Comparison of ENCODE assay signal across 23 cellular contexts in genomic region chr7:18906901-18907300, GRCh38.
DNase-seq lines count a peak whose midpoint lies in the region; ATAC-seq and TF ChIP-seq lines count a peak whose summit lies in the region.
"Had no signal": no experiment of that assay in that cellular context is flagged by ENCODE, and none has a peak within 500 bp of the region (broad histone marks: within the 10 kb centered on the region; RNA-seq: fewer than 3 reads in every experiment).

No MANE protein-coding gene starts in this region.

- H3K27ac ChIP-seq in mammary epithelial cell (ENCODE audit: insufficient read depth, low read depth, low read length) (no peak overlapping the region), mesendoderm (ENCODE audit: low read depth, low read length) (no peak overlapping the region)
- H3K27ac ChIP-seq: ascending aorta had no signal

- H3K36me3 ChIP-seq in mammary epithelial cell (ENCODE audit: insufficient read depth, low read length) (no peaks in the 10 kb centered on the region), mesendoderm (ENCODE audit: control insufficient read depth, insufficient read depth, low read length) (no peaks in the 10 kb centered on the region)
- H3K36me3 ChIP-seq: ascending aorta had no signal

- no peaks in the 10 kb centered on the region for H3K79me1 ChIP-seq in mesendoderm (ENCODE audit: low read length)

- no peak overlapping the region for H2BK120ac ChIP-seq in mesendoderm (ENCODE audit: low read depth, low read length)

- no peaks in the 10 kb centered on the region for H3K36me3 Mint-ChIP-seq in Calu3 (ENCODE audit: insufficient read depth, unreplicated experiment)
- H3K36me3 Mint-ChIP-seq in activated CD8-positive, alpha-beta T cell treated with anti-CD3 and anti-CD28 coated beads for 36 hours (ENCODE audit: low read depth), result no peaks in the 10 kb centered on the region
- H3K36me3 Mint-ChIP-seq: activated naive CD8-positive, alpha-beta T cell; CD4-positive, CD25-positive, alpha-beta regulatory T cell; naive thymus-derived CD4-positive, alpha-beta T cell had no signal

- H2BK15ac ChIP-seq in mesendoderm (replicated peaks; ENCODE audit: low read depth), result no peak overlapping the region

- BruUV-seq in Calu3 (replicated peaks; lab: Mats Ljungman, UMichigan) (no TSS peak), mammary epithelial cell (replicated peaks; lab: Mats Ljungman, UMichigan) (no TSS peak)

- H3K27me3 ChIP-seq in mammary epithelial cell (ENCODE audit: insufficient read depth, low read length), result no peaks in the 10 kb centered on the region
- no peaks in the 10 kb centered on the region for H3K27me3 ChIP-seq in mesendoderm (ENCODE audit: insufficient read depth, low read length, poor library complexity)
- H3K27me3 ChIP-seq: ascending aorta had no signal

- H2AFZ ChIP-seq in mammary epithelial cell (ENCODE audit: low read depth, low read length), result no peak overlapping the region

- H3K4me1 Mint-ChIP-seq in Calu3 (ENCODE audit: low read depth, unreplicated experiment), result no peaks in the 10 kb centered on the region
- no peaks in the 10 kb centered on the region for H3K4me1 Mint-ChIP-seq in activated CD8-positive, alpha-beta T cell treated with anti-CD3 and anti-CD28 coated beads for 36 hours (ENCODE audit: low read depth)
- H3K4me1 Mint-ChIP-seq: CD4-positive, CD25-positive, alpha-beta regulatory T cell; naive thymus-derived CD4-positive, alpha-beta T cell had no signal

- H3K4me2 ChIP-seq in mammary epithelial cell (ENCODE audit: insufficient read depth, low read depth, low read length) (no peak overlapping the region), mesendoderm (ENCODE audit: low read length) (no peak overlapping the region)
- H3K4me2 ChIP-seq: smooth muscle cell had no signal

- H3K4me3 ChIP-seq in HFF-Myc (replicated peaks; ENCODE audit: low read depth, low read length) (no peak overlapping the region), mammary epithelial cell (replicated peaks in 1 of 3; ENCODE audit: insufficient read depth in 1 of 3, low read depth in 2 of 3, low read length in 3 of 3) (no peak overlapping the region), mesendoderm (ENCODE audit: low read length) (no peak overlapping the region)
- H3K4me3 ChIP-seq: ascending aorta, smooth muscle cell had no signal

- peaks cover 4% of the 10 kb centered on the region for H3K9me3 Mint-ChIP-seq in Calu3 (ENCODE audit: low read depth, unreplicated experiment)
- H3K9me3 Mint-ChIP-seq in activated CD8-positive, alpha-beta T cell treated with anti-CD3 and anti-CD28 coated beads for 36 hours, result peaks cover 7% of the 10 kb centered on the region

- H3K9me3 ChIP-seq in mammary epithelial cell (replicated peaks; ENCODE audit: insufficient read depth, low read length), result no peaks in the 10 kb centered on the region
- H3K9me3 ChIP-seq: ascending aorta had no signal

- in situ Hi-C loops in mammary epithelial cell (cut with MboI; ENCODE audit: low sequenced_read_pairs in 2 of 2), result no loop called here

- H3K79me2 ChIP-seq in mammary epithelial cell (ENCODE audit: insufficient read depth, low read length) (no peaks in the 10 kb centered on the region), mesendoderm (ENCODE audit: control insufficient read depth, insufficient read depth, low read length) (no peaks in the 10 kb centered on the region)

- H4K5ac ChIP-seq in mesendoderm (ENCODE audit: low read length), result no peak overlapping the region

- H4K20me1 ChIP-seq in mammary epithelial cell (ENCODE audit: insufficient read depth, low read length), result no peaks in the 10 kb centered on the region

- ATAC-seq in HG03045 (IDR thresholded peaks at IDR 0.05; ENCODE audit: unreplicated experiment), result no peak
- ATAC-seq in activated CD8-positive, alpha-beta T cell treated with anti-CD3 and anti-CD28 coated beads for 36 hours, result no peak
- ATAC-seq: left lobe of liver; naive thymus-derived CD4-positive, alpha-beta T cell had no signal

- intact Hi-C loops in Calu3 (cut with micrococcal nuclease; ENCODE audit: unreplicated experiment) (no loop called here), mammary epithelial cell (cut with micrococcal nuclease) (no loop called here)
- intact Hi-C loops in activated CD8-positive, alpha-beta T cell treated with anti-CD3 and anti-CD28 coated beads for 36 hours (cut with micrococcal nuclease), result no loop called here

- CTCF ChIA-PET in Calu3 (lab: Charles Lee), result interaction anchor here (0.6 to 0.8 kb wide), 2 partner anchors 12 to 931 kb away, joined by 3 to 8 read pairs; no protein-coding TSS in a partner anchor
- CTCF ChIA-PET in mammary epithelial cell (lab: Charles Lee; ENCODE audit: low non-redundant PET), result no interaction called here
- CTCF ChIA-PET in activated CD8-positive, alpha-beta T cell treated with anti-CD3 and anti-CD28 coated beads for 36 hours (lab: Charles Lee), result no interaction called here

- dilution Hi-C loops in mammary epithelial cell (cut with HindIII; ENCODE audit: low sequenced_read_pairs), result no loop called here

- no peak overlapping the region for H3K4ac ChIP-seq in mesendoderm (ENCODE audit: low read depth, low read length)

- TF ChIP-seq CTCF in Calu3 (IDR thresholded peaks at IDR 0.05; ENCODE audit: unreplicated experiment) (peak; percentile 18), HFF-Myc (IDR thresholded peaks at IDR 0.05; ENCODE audit: low read depth, low read length, missing control alignments) (peak; percentile 17), mammary epithelial cell (conservative IDR thresholded peaks at IDR 0.05 in 1 of 2, IDR thresholded peaks at IDR 0.05 in 1 of 2; ENCODE audit: extremely low read depth in 1 of 2, insufficient read depth in 1 of 2, low read depth in 1 of 2, low read length in 2 of 2) (peak; percentile 5 to 24)
- TF ChIP-seq CTCF in activated CD8-positive, alpha-beta T cell treated with anti-CD3 and anti-CD28 coated beads for 36 hours (IDR thresholded peaks at IDR 0.05), result no peak

- H3K18ac ChIP-seq in mesendoderm (ENCODE audit: low read length), result no peak overlapping the region

- H4K8ac ChIP-seq in mesendoderm (ENCODE audit: low read depth, low read length), result no peak overlapping the region

- H2BK5ac ChIP-seq in mesendoderm (ENCODE audit: low read length), result no peak overlapping the region

- WGBS in mammary epithelial cell (ENCODE audit: low coverage, missing lambda C conversion rate), result 44% methylated on average over 2 of the region's 2 CpGs
- no CpG with 5 or more reads among the region's 2 CpGs for WGBS in mesendoderm (ENCODE audit: extremely low coverage, insufficient coverage, low lambda C conversion rate)

- H3K27ac Mint-ChIP-seq in Calu3 (ENCODE audit: unreplicated experiment), result no peak overlapping the region
- H3K27ac Mint-ChIP-seq in activated CD8-positive, alpha-beta T cell treated with anti-CD3 and anti-CD28 coated beads for 36 hours, result no peak overlapping the region
- H3K27ac Mint-ChIP-seq: activated naive CD8-positive, alpha-beta T cell; activated T-helper 2 cell treated with anti-CD3 and anti-CD28 coated beads, Interferon-gamma antibody, Interleukin-2, Interleukin-4, amounts not matched to agents 10 μg/mL and 5 μg/mL and 100 μg/mL, durations not matched to agents 14 hours and 24 hours and 36 hours; CD4-positive, CD25-positive, alpha-beta regulatory T cell; naive thymus-derived CD4-positive, alpha-beta T cell had no signal

- no peak for DNase-seq in Calu3
- DNase-seq in HFF-Myc (ENCODE audit: extremely low read depth, low read depth), result no peak
- no peak for DNase-seq in mammary epithelial cell
- peak; percentile 59 for DNase-seq in mesendoderm
- DNase-seq in GM19238 (ENCODE audit: insufficient read length, low spot score), result no peak
- DNase-seq in activated CD8-positive, alpha-beta T cell treated with anti-CD3 and anti-CD28 coated beads for 36 hours, result no peak
- DNase-seq: activated CD4-positive, alpha-beta T cell treated with anti-CD3 and anti-CD28 coated beads, Interleukin-2, amount 50 U/mL, for 1 hour; CD4-positive, CD25-positive, alpha-beta regulatory T cell; DMS 273 treated with DMSO at 0.1 percent for 48 hours; head of caudate nucleus; Karpas-422; naive thymus-derived CD4-positive, alpha-beta T cell; NCI-H1048; NCI-H187 treated with DMSO at 0.1 percent for 48 hours; NCI-H526; stimulated activated CD4-positive, alpha-beta T cell treated with anti-CD3 and anti-CD28 coated beads, Interleukin-2, amount 100 ng/mL, for 24 hours; substantia nigra had no signal

- POLR2A ChIA-PET in activated CD8-positive, alpha-beta T cell treated with anti-CD3 and anti-CD28 coated beads for 36 hours (lab: Charles Lee), result no interaction called here

- no peak overlapping the region for H2AK5ac ChIP-seq in mesendoderm (ENCODE audit: low read length)

- no peak overlapping the region for H3K23ac ChIP-seq in mesendoderm (ENCODE audit: low read length)

- H3K9ac ChIP-seq in mammary epithelial cell (ENCODE audit: insufficient read depth, low read length), result no peak overlapping the region
- no peak overlapping the region for H3K9ac ChIP-seq in mesendoderm (ENCODE audit: low read length)

- no peak overlapping the region for H3K4me3 Mint-ChIP-seq in Calu3 (ENCODE audit: low read depth, unreplicated experiment)
- H3K4me3 Mint-ChIP-seq in activated CD8-positive, alpha-beta T cell treated with anti-CD3 and anti-CD28 coated beads for 36 hours, result no peak overlapping the region
- H3K4me3 Mint-ChIP-seq: activated naive CD8-positive, alpha-beta T cell; CD4-positive, CD25-positive, alpha-beta regulatory T cell; naive thymus-derived CD4-positive, alpha-beta T cell had no signal

- H3K4me1 ChIP-seq in mammary epithelial cell (ENCODE audit: insufficient read depth, low read length) (peaks cover 4% of the 10 kb centered on the region), mesendoderm (ENCODE audit: control insufficient read depth, low read depth, low read length) (peaks cover 2% of the 10 kb centered on the region)
- H3K4me1 ChIP-seq: ascending aorta had no signal

- H3K56ac ChIP-seq in mesendoderm (ENCODE audit: low read length), result no peak overlapping the region

- H3K27me3 Mint-ChIP-seq in Calu3 (ENCODE audit: unreplicated experiment), result no peaks in the 10 kb centered on the region
- no peaks in the 10 kb centered on the region for H3K27me3 Mint-ChIP-seq in activated CD8-positive, alpha-beta T cell treated with anti-CD3 and anti-CD28 coated beads for 36 hours
- H3K27me3 Mint-ChIP-seq: activated naive CD8-positive, alpha-beta T cell; CD4-positive, CD25-positive, alpha-beta regulatory T cell; naive thymus-derived CD4-positive, alpha-beta T cell had no signal
